23 cellular contexts compared by ENCODE assay signal in the genomic region with DNA sequence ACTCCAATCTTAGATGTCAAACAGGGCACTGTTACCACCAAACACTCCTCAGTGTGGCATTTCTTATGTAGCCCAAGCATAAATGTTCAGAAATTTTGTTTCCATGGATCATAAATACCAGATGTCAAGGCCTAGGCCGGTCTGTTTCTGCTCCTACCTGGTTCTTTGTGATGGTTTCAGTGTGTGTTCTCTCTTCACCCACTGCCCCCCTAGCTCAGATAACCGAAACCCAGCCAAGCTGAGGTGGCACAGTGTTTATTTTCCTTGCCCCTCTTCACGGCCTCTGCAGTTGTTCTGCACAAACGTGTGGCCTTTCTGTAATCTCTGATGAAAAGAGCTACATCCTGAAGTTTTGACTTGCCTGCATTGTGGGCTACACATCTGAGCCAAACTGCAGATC.
"Had no signal": no experiment of that assay in that cellular context is flagged by ENCODE, and none has a peak within 500 bp of the region (broad histone marks: within the 10 kb centered on the region; RNA-seq: fewer than 3 reads in every experiment).

No MANE protein-coding gene starts in this region.

- H3K4me3 ChIP-seq: body of pancreas, colonic mucosa, left ventricle myocardium inferior, mucosa of descending colon, right atrium auricular region, testis had no signal

- H3K4me1 Mint-ChIP-seq: memory B cell, natural killer cell, T-helper 17 cell had no signal

- H3K9me3 ChIP-seq: body of pancreas, colonic mucosa, left ventricle myocardium inferior, mucosa of descending colon, right atrium auricular region, testis had no signal

- H3K27ac ChIP-seq: body of pancreas, colonic mucosa, left ventricle myocardium inferior, right atrium auricular region, testis had no signal

- H3K9me3 Mint-ChIP-seq: activated B cell treated with CpG ODN at 0.5 μM for 24 hours; activated CD4-positive, alpha-beta T cell treated with anti-CD3 and anti-CD28 coated beads, Interleukin-2, amount 10 ng/mL, durations not matched to agents 24 days and 14 days; memory B cell; natural killer cell had no signal

- H3K36me3 ChIP-seq: colonic mucosa, left ventricle myocardium inferior, right atrium auricular region had no signal

- H3K4me1 ChIP-seq: colonic mucosa, left ventricle myocardium inferior, right atrium auricular region, testis had no signal

- H3K4me3 Mint-ChIP-seq: activated B cell treated with CpG ODN at 0.5 μM for 24 hours; activated CD4-positive, alpha-beta T cell treated with anti-CD3 and anti-CD28 coated beads, Interleukin-2, amount 10 ng/mL, durations not matched to agents 24 days and 14 days; activated naive CD8-positive, alpha-beta T cell; memory B cell; natural killer cell; T-helper 17 cell had no signal

- H3K27me3 ChIP-seq: body of pancreas, colonic mucosa, right atrium auricular region, testis had no signal

- H3K36me3 Mint-ChIP-seq: activated naive CD8-positive, alpha-beta T cell; memory B cell; natural killer cell had no signal

- H3K27ac Mint-ChIP-seq: activated B cell treated with CpG ODN at 0.5 μM for 24 hours; activated CD4-positive, alpha-beta T cell treated with anti-CD3 and anti-CD28 coated beads, Interleukin-2, amount 10 ng/mL, durations not matched to agents 24 days and 14 days; activated naive CD8-positive, alpha-beta T cell; memory B cell; natural killer cell; T-helper 17 cell had no signal

- H3K27me3 Mint-ChIP-seq: activated naive CD8-positive, alpha-beta T cell had no signal

- DNase-seq: activated B cell treated with CpG ODN at 0.5 μM for 24 hours; activated CD4-positive, alpha-beta T cell treated with anti-CD3 and anti-CD28 coated beads, Interleukin-2, amount 10 ng/mL, durations not matched to agents 24 days and 14 days; activated CD8-positive, alpha-beta memory T cell treated with anti-CD3 and anti-CD28 coated beads, Interleukin-2, amount 50 U/mL, for 48 hours; activated gamma-delta T cell treated with Interleukin-2 at 50 U/mL for 16 hours; amygdala; body of pancreas; central memory CD4-positive, alpha-beta T cell; colonic mucosa; effector CD4-positive, alpha-beta T cell; foreskin fibroblast; left ventricle myocardium inferior; mucosa of descending colon; natural killer cell; occipital lobe; small intestine; stimulated activated CD4-positive, alpha-beta T cell treated with anti-CD3 and anti-CD28 coated beads, Interleukin-4, amount 100 ng/mL, for 4 hours; stimulated activated CD8-positive, alpha-beta memory T cell treated with anti-CD3 and anti-CD28 coated beads, Interleukin-4, amount 100 ng/mL, for 48 hours; stimulated activated naive CD4-positive, alpha-beta T cell treated with Interleukin-2 at 50 U/mL for 16 hours; T-helper 17 cell; testis had no signal
